In the genomic region with DNA sequence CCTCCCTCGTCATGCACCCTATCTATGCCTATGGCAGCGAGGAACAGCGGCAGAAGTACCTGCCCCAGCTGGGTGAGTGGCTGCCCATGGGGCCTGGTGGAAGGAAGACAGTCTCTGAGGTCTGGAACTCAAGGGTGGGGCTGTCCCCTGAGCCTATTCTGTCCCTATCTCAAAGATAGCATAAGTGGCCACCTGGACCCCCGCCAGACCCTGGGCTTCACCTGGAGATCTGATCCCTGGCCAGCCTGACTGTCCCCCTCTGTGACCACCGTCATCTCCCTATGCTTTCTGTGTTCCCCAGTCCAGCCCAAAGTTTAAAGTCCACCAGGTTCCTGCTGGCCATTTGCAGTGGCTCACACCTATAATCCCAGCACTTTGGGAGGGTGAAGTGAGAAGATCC, we compare ENCODE assay signal across 22 cellular contexts. TPM values are rescaled to one million over a fixed set of nuclear protein-coding genes. Genes with fewer than 3 reads are reported as not detected.
A peak's percentile ranks its signal among the peaks of the same experiment; 100 is the strongest.
DNase-seq lines count a peak whose midpoint lies in the region; ATAC-seq and TF ChIP-seq lines count a peak whose summit lies in the region.
"Had no signal": no experiment of that assay in that cellular context is flagged by ENCODE, and none has a peak within 500 bp of the region (broad histone marks: within the 10 kb centered on the region; RNA-seq: fewer than 3 reads in every experiment).

No MANE protein-coding gene starts in this region.

- H3K36me3 ChIP-seq in CD4-positive, CD25-positive, alpha-beta regulatory T cell (ENCODE audit: control insufficient read depth, insufficient read depth, low read length), result peaks cover 30% of the 10 kb centered on the region
- peaks cover 0 to 52% (median 8%) of the 10 kb centered on the region in 3 experiments for H3K36me3 ChIP-seq in naive thymus-derived CD4-positive, alpha-beta T cell (ENCODE audit: control insufficient read depth in 2 of 3, insufficient read depth in 3 of 3, low read length in 3 of 3)

- no peaks in the 10 kb centered on the region for H3K27me3 ChIP-seq in CD4-positive, CD25-positive, alpha-beta regulatory T cell (ENCODE audit: control insufficient read depth, insufficient read depth, low read length)
- H3K27me3 ChIP-seq in naive thymus-derived CD4-positive, alpha-beta T cell (ENCODE audit: control insufficient read depth in 2 of 2, insufficient read depth in 2 of 2, low read length in 2 of 2), result no peaks in the 10 kb centered on the region

- CTCF ChIA-PET in activated CD4-positive, alpha-beta T cell treated with anti-CD3 and anti-CD28 coated beads for 36 hours (lab: Charles Lee), result interaction anchor here (0.7 kb wide), 1 partner anchor 28 kb away, joined by 3 read pairs; no protein-coding TSS in a partner anchor
- CTCF ChIA-PET in WTC11 (lab: Charles Lee), result no interaction called here
- CTCF ChIA-PET in naive thymus-derived CD4-positive, alpha-beta T cell (lab: Charles Lee), result no interaction called here

- peak overlapping the region; percentile 100 for H3K4me3 Mint-ChIP-seq in activated CD4-positive, alpha-beta T cell treated with anti-CD3 and anti-CD28 coated beads for 36 hours
- peak overlapping the region in 3 of 4 donors; percentile 62 to 89 (median 70) for H3K4me3 Mint-ChIP-seq in CD4-positive, CD25-positive, alpha-beta regulatory T cell
- peak overlapping the region; percentile 99 for H3K4me3 Mint-ChIP-seq in WTC11
- H3K4me3 Mint-ChIP-seq in naive thymus-derived CD4-positive, alpha-beta T cell, result peak overlapping the region in 7 of 10 donors; percentile 25 to 99 (median 64)

- no peak for DNase-seq in activated CD4-positive, alpha-beta T cell treated with anti-CD3 and anti-CD28 coated beads for 36 hours
- DNase-seq in activated CD4-positive, alpha-beta T cell treated with anti-CD3 and anti-CD28 coated beads, Interleukin-2, amount 50 U/mL, for 48 hours, result no peak
- DNase-seq in CD4-positive, CD25-positive, alpha-beta regulatory T cell, result no peak
- DNase-seq in WTC11 (ENCODE audit: low spot score) (no peak), NCI-H510A treated with DMSO at 0.1 percent for 48 hours (lab: John Stamatoyannopoulos, UW) (no peak)
- no peak for DNase-seq in naive thymus-derived CD4-positive, alpha-beta T cell
- DNase-seq: AML-193; COR-L47; DMS79; H7; Karpas-422; NCI-H524 treated with DMSO at 0.1 percent for 48 hours; NK-92 treated with Interleukin-12 subunit alpha and Interleukin-12 subunit beta, amount 100 ng/mL, for 24 hours; retina; small intestine; stimulated activated CD4-positive, alpha-beta T cell treated with anti-CD3 and anti-CD28 coated beads, Interleukin-2, amount 100 ng/mL, for 24 hours had no signal

- H3K27ac ChIP-seq in CD4-positive, CD25-positive, alpha-beta regulatory T cell (ENCODE audit: insufficient read depth, low read length, poor library complexity, severe bottlenecking), result no peak overlapping the region
- no peak overlapping the region for H3K27ac ChIP-seq in naive thymus-derived CD4-positive, alpha-beta T cell (ENCODE audit: low read depth, low read length)

- intact Hi-C loops in activated CD4-positive, alpha-beta T cell treated with anti-CD3 and anti-CD28 coated beads for 36 hours (cut with DNase I, micrococcal nuclease), result no loop called here
- intact Hi-C loops in naive thymus-derived CD4-positive, alpha-beta T cell (cut with micrococcal nuclease), result no loop called here

- peaks cover 16% of the 10 kb centered on the region for H3K4me1 Mint-ChIP-seq in activated CD4-positive, alpha-beta T cell treated with anti-CD3 and anti-CD28 coated beads for 36 hours
- peaks cover 8 to 30% (median 18%) of the 10 kb centered on the region in 4 donors for H3K4me1 Mint-ChIP-seq in CD4-positive, CD25-positive, alpha-beta regulatory T cell
- H3K4me1 Mint-ChIP-seq in WTC11, result peaks cover 14% of the 10 kb centered on the region
- H3K4me1 Mint-ChIP-seq in naive thymus-derived CD4-positive, alpha-beta T cell, result peaks cover 18 to 34% (median 24%) of the 10 kb centered on the region in 7 donors

- peaks cover 20% of the 10 kb centered on the region for H3K4me1 ChIP-seq in CD4-positive, CD25-positive, alpha-beta regulatory T cell (ENCODE audit: control insufficient read depth, insufficient read depth, low read length, poor library complexity, severe bottlenecking)
- peaks cover 5 to 15% of the 10 kb centered on the region in 2 donors for H3K4me1 ChIP-seq in naive thymus-derived CD4-positive, alpha-beta T cell (ENCODE audit: control insufficient read depth in 2 of 2, insufficient read depth in 2 of 2, low read length in 2 of 2)

- ATAC-seq in activated CD4-positive, alpha-beta T cell treated with anti-CD3 and anti-CD28 coated beads for 36 hours, result no peak
- no peak for ATAC-seq in CD4-positive, CD25-positive, alpha-beta regulatory T cell (ENCODE audit: low read depth in 2 of 2)
- ATAC-seq in WTC11 (no peak), GM19351 (IDR thresholded peaks at IDR 0.05; ENCODE audit: unreplicated experiment) (no peak), GM21360 (IDR thresholded peaks at IDR 0.05; ENCODE audit: unreplicated experiment) (no peak)
- ATAC-seq in naive thymus-derived CD4-positive, alpha-beta T cell, result no peak

- POLR2A ChIA-PET in activated CD4-positive, alpha-beta T cell treated with anti-CD3 and anti-CD28 coated beads for 36 hours (lab: Charles Lee), result no interaction called here
- POLR2A ChIA-PET in WTC11 (lab: Charles Lee), result no interaction called here
- POLR2A ChIA-PET in naive thymus-derived CD4-positive, alpha-beta T cell (lab: Charles Lee), result interaction anchor here (1.1 to 4.3 kb wide), 2 partner anchors 21 to 44 kb away, joined by 4 to 46 read pairs; no protein-coding TSS in a partner anchor

- H3K27me3 Mint-ChIP-seq in activated CD4-positive, alpha-beta T cell treated with anti-CD3 and anti-CD28 coated beads for 36 hours, result no peaks in the 10 kb centered on the region
- peaks cover 4% of the 10 kb centered on the region for H3K27me3 Mint-ChIP-seq in CD4-positive, CD25-positive, alpha-beta regulatory T cell
- no peaks in the 10 kb centered on the region; the same call in 1 of the 2 replicates for H3K27me3 Mint-ChIP-seq in WTC11 (ENCODE audit: low read depth)
- no peaks in the 10 kb centered on the region for H3K27me3 Mint-ChIP-seq in naive thymus-derived CD4-positive, alpha-beta T cell

- H3K9me3 ChIP-seq in CD4-positive, CD25-positive, alpha-beta regulatory T cell (ENCODE audit: control insufficient read depth in 2 of 2, low read length in 2 of 2), result no peaks in the 10 kb centered on the region
- no peaks in the 10 kb centered on the region for H3K9me3 ChIP-seq in naive thymus-derived CD4-positive, alpha-beta T cell (ENCODE audit: control insufficient read depth in 2 of 3, low read length in 3 of 3)

- H3K36me3 Mint-ChIP-seq in activated CD4-positive, alpha-beta T cell treated with anti-CD3 and anti-CD28 coated beads for 36 hours (ENCODE audit: low read depth), result peaks cover 19% of the 10 kb centered on the region
- peaks cover 19% of the 10 kb centered on the region for H3K36me3 Mint-ChIP-seq in CD4-positive, CD25-positive, alpha-beta regulatory T cell
- H3K36me3 Mint-ChIP-seq in WTC11, result peaks cover 24% of the 10 kb centered on the region
- H3K36me3 Mint-ChIP-seq in naive thymus-derived CD4-positive, alpha-beta T cell, result peaks cover 5 to 20% (median 16%) of the 10 kb centered on the region in 5 donors

- TF ChIP-seq CTCF in WTC11 (IDR thresholded peaks at IDR 0.05), result no peak

- no peak overlapping the region for H3K27ac Mint-ChIP-seq in activated CD4-positive, alpha-beta T cell treated with anti-CD3 and anti-CD28 coated beads for 36 hours
- peak overlapping the region in 1 of 3 donors; percentile 42 for H3K27ac Mint-ChIP-seq in CD4-positive, CD25-positive, alpha-beta regulatory T cell
- H3K27ac Mint-ChIP-seq in WTC11, result no peak overlapping the region
- peak overlapping the region in 4 of 9 donors; percentile 29 to 59 (median 55) for H3K27ac Mint-ChIP-seq in naive thymus-derived CD4-positive, alpha-beta T cell

- H3K4me3 ChIP-seq in CD4-positive, CD25-positive, alpha-beta regulatory T cell (ENCODE audit: low read depth, low read length), result no peak overlapping the region
- H3K4me3 ChIP-seq in naive thymus-derived CD4-positive, alpha-beta T cell (ENCODE audit: low read length), result no peak overlapping the region

- H3K9me3 Mint-ChIP-seq in activated CD4-positive, alpha-beta T cell treated with anti-CD3 and anti-CD28 coated beads for 36 hours (ENCODE audit: low read depth), result no peaks in the 10 kb centered on the region
- no peaks in the 10 kb centered on the region for H3K9me3 Mint-ChIP-seq in CD4-positive, CD25-positive, alpha-beta regulatory T cell
- H3K9me3 Mint-ChIP-seq in WTC11, result no peaks in the 10 kb centered on the region
- peaks cover 0 to 7% (median 0%) of the 10 kb centered on the region in 11 donors for H3K9me3 Mint-ChIP-seq in naive thymus-derived CD4-positive, alpha-beta T cell

RNA-seq across cellular contexts. Expression of a gene that starts 2.6 kb away (rescaled TPM):
- 10 to 100 TPM; 36.2 to 41.1 TPM for total RNA-seq in activated CD4-positive, alpha-beta T cell treated with anti-CD3 and anti-CD28 coated beads for 36 hours
- total RNA-seq in CD4-positive, CD25-positive, alpha-beta regulatory T cell, result 40.0 TPM
- polyA plus RNA-seq in CD4-positive, CD25-positive, alpha-beta regulatory T cell, result 10 to 100 TPM; 15.1 to 17.6 (median 16.1) TPM
- 58.6 to 69.0 TPM (median 59.8 TPM) in 3 replicates for total RNA-seq in WTC11 (2021)
- 10 to 100 TPM; 40.1 to 74.2 (median 54.5) TPM for total RNA-seq in naive thymus-derived CD4-positive, alpha-beta T cell
- polyA plus RNA-seq in naive thymus-derived CD4-positive, alpha-beta T cell, result 10 to 100 TPM; 22.0 to 23.2 TPM

RNA-seq across cellular contexts. Expression of a gene that starts 6.6 kb away (rescaled TPM):
- under 1 TPM; 0.18 to 0.37 TPM for total RNA-seq in activated CD4-positive, alpha-beta T cell treated with anti-CD3 and anti-CD28 coated beads for 36 hours
- not detected for total RNA-seq in CD4-positive, CD25-positive, alpha-beta regulatory T cell
- under 1 TPM in 1 of 4 donors, not detected in 3; 0.23 TPM for polyA plus RNA-seq in CD4-positive, CD25-positive, alpha-beta regulatory T cell
- total RNA-seq in WTC11 (2021), result 0.32 to 0.89 TPM (median 0.72 TPM) in 3 replicates
- total RNA-seq in naive thymus-derived CD4-positive, alpha-beta T cell, result under 1 TPM in 2 of 5 experiments, not detected in 3; 0.32 to 0.41 TPM
- not detected for polyA plus RNA-seq in naive thymus-derived CD4-positive, alpha-beta T cell
- total RNA-seq: A172, lung microvascular endothelial cell, osteoblast, ureter had no signal

RNA-seq across cellular contexts. Expression of a gene that starts 12.3 kb away (rescaled TPM):
- 10 to 100 TPM; 22.5 to 24.3 TPM for total RNA-seq in activated CD4-positive, alpha-beta T cell treated with anti-CD3 and anti-CD28 coated beads for 36 hours
- 20.2 TPM for total RNA-seq in CD4-positive, CD25-positive, alpha-beta regulatory T cell
- polyA plus RNA-seq in CD4-positive, CD25-positive, alpha-beta regulatory T cell, result 10 to 100 TPM; 54.4 to 72.1 (median 63.6) TPM
- total RNA-seq in WTC11 (2021), result 31.7 to 35.7 TPM (median 33.4 TPM) in 3 replicates
- 10 to 100 TPM; 14.2 to 29.9 (median 28.1) TPM for total RNA-seq in naive thymus-derived CD4-positive, alpha-beta T cell
- polyA plus RNA-seq in naive thymus-derived CD4-positive, alpha-beta T cell, result 10 to 100 TPM; 43.6 to 52.9 TPM

RNA-seq across cellular contexts. Expression of a gene that starts 25.5 kb away (rescaled TPM):
- 1 to 10 TPM; 2.7 to 3.5 TPM for total RNA-seq in activated CD4-positive, alpha-beta T cell treated with anti-CD3 and anti-CD28 coated beads for 36 hours
- total RNA-seq in CD4-positive, CD25-positive, alpha-beta regulatory T cell, result 0.54 TPM
- under 1 TPM in 1 of 4 donors, not detected in 3; 0.14 TPM for polyA plus RNA-seq in CD4-positive, CD25-positive, alpha-beta regulatory T cell
- 1.1 to 2.2 TPM (median 1.9 TPM) in 3 replicates for total RNA-seq in WTC11 (2021)
- 1 to 10 TPM in 3 of 5 experiments, under 1 TPM in 1, not detected in 1; 0.78 to 3.3 (median 2.3) TPM for total RNA-seq in naive thymus-derived CD4-positive, alpha-beta T cell
- 1 to 10 TPM in 1 of 2 donors, not detected in 1; 1.4 TPM for polyA plus RNA-seq in naive thymus-derived CD4-positive, alpha-beta T cell
- total RNA-seq: osteoblast had no signal

RNA-seq across cellular contexts. Expression of a gene that starts 39.9 kb away (rescaled TPM):
- 100 to 1,000 TPM; 120 to 142 TPM for total RNA-seq in activated CD4-positive, alpha-beta T cell treated with anti-CD3 and anti-CD28 coated beads for 36 hours
- 28.9 TPM for total RNA-seq in CD4-positive, CD25-positive, alpha-beta regulatory T cell
- 10 to 100 TPM; 52.2 to 74.0 (median 62.6) TPM for polyA plus RNA-seq in CD4-positive, CD25-positive, alpha-beta regulatory T cell
- total RNA-seq in WTC11 (2021), result 103 to 108 TPM (median 106 TPM) in 3 replicates
- 100 to 1,000 TPM in 1 of 5 experiments, 10 to 100 TPM in 4; 25.9 to 109 (median 52.6) TPM for total RNA-seq in naive thymus-derived CD4-positive, alpha-beta T cell
- 10 to 100 TPM; 58.0 to 88.3 TPM for polyA plus RNA-seq in naive thymus-derived CD4-positive, alpha-beta T cell
